In the genomic region with DNA sequence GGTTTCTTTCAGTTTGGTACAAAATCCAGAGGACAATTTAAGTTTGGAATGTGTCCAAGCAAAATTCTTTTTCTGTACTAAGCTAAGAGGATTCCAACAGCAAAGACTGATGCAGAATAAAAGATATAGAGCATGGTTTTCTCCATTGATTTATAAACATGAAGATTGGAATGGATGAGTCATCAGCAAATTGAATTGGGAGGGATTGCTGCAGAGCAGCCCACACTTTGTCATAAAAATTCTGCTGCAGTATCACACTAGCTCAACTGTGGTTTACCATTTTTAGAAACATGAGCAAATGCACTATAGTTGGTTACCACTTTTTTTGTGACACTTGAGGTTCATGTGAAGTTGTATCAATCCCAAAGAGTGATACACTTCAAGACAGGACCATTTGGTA, we compare ENCODE assay signal across 12 cellular contexts. TPM values are rescaled to one million over a fixed set of nuclear protein-coding genes. Genes with fewer than 3 reads are reported as not detected.
A peak's percentile ranks its signal among the peaks of the same experiment; 100 is the strongest.
DNase-seq lines count a peak whose midpoint lies in the region; ATAC-seq and TF ChIP-seq lines count a peak whose summit lies in the region.
"Had no signal": no experiment of that assay in that cellular context is flagged by ENCODE, and none has a peak within 500 bp of the region (broad histone marks: within the 10 kb centered on the region; RNA-seq: fewer than 3 reads in every experiment).

No MANE protein-coding gene starts in this region.

- no peaks in the 10 kb centered on the region for H3K27me3 ChIP-seq in SK-N-SH (ENCODE audit: insufficient read depth)

- peaks cover 8% of the 10 kb centered on the region for H3K27me3 Mint-ChIP-seq in activated naive CD8-positive, alpha-beta T cell treated with anti-CD3 and anti-CD28 coated beads, Interleukin-2, amount 50 U/mL, for 24 hours
- H3K27me3 Mint-ChIP-seq in activated naive CD8-positive, alpha-beta T cell treated with anti-CD3 and anti-CD28 coated beads for 36 hours = peaks cover 21% of the 10 kb centered on the region
- peaks cover 11% of the 10 kb centered on the region for H3K27me3 Mint-ChIP-seq in activated CD8-positive, alpha-beta T cell treated with anti-CD3 and anti-CD28 coated beads, Interleukin-2, amount 10 ng/mL, durations not matched to agents 7 days and 5 days (ENCODE audit: low read depth)

- H3K9me2 ChIP-seq in SK-N-SH = no peaks in the 10 kb centered on the region

- no peak for DNase-seq in activated naive CD8-positive, alpha-beta T cell treated with anti-CD3 and anti-CD28 coated beads, Interleukin-2, amount 50 U/mL, for 24 hours
- no peak for DNase-seq in activated naive CD8-positive, alpha-beta T cell treated with anti-CD3 and anti-CD28 coated beads for 36 hours
- DNase-seq in SK-N-SH = peak; percentile 47
- peak; percentile 70 for DNase-seq in fibroblast of pulmonary artery (ENCODE audit: low read depth)
- DNase-seq in HuH-7.5 (ENCODE audit: low spot score) = no peak
- DNase-seq in activated CD8-positive, alpha-beta T cell treated with anti-CD3 and anti-CD28 coated beads, Interleukin-2, amount 10 ng/mL, durations not matched to agents 7 days and 5 days = no peak
- DNase-seq in activated CD4-positive, CD25-positive, alpha-beta regulatory T cell (lab: John Stamatoyannopoulos, UW) = no peak
- DNase-seq: activated effector memory CD4-positive, alpha-beta T cell treated with anti-CD3 and anti-CD28 coated beads, Interleukin-2, amount 50 U/mL, for 16 hours; nephron progenitor cell had no signal

- no peaks in the 10 kb centered on the region for H3K9me3 ChIP-seq in SK-N-SH

- H3K36me3 Mint-ChIP-seq in activated naive CD8-positive, alpha-beta T cell treated with anti-CD3 and anti-CD28 coated beads, Interleukin-2, amount 50 U/mL, for 24 hours (ENCODE audit: low read depth) = no peaks in the 10 kb centered on the region
- H3K36me3 Mint-ChIP-seq in activated naive CD8-positive, alpha-beta T cell treated with anti-CD3 and anti-CD28 coated beads for 36 hours = no peaks in the 10 kb centered on the region
- no peaks in the 10 kb centered on the region for H3K36me3 Mint-ChIP-seq in activated CD8-positive, alpha-beta T cell treated with anti-CD3 and anti-CD28 coated beads, Interleukin-2, amount 10 ng/mL, durations not matched to agents 7 days and 5 days (ENCODE audit: low read depth)

- H3K27ac Mint-ChIP-seq in activated naive CD8-positive, alpha-beta T cell treated with anti-CD3 and anti-CD28 coated beads, Interleukin-2, amount 50 U/mL, for 24 hours = no peak overlapping the region
- H3K27ac Mint-ChIP-seq in activated naive CD8-positive, alpha-beta T cell treated with anti-CD3 and anti-CD28 coated beads for 36 hours = no peak overlapping the region
- no peak overlapping the region for H3K27ac Mint-ChIP-seq in activated CD8-positive, alpha-beta T cell treated with anti-CD3 and anti-CD28 coated beads, Interleukin-2, amount 10 ng/mL, durations not matched to agents 7 days and 5 days
- H3K27ac Mint-ChIP-seq: nephron progenitor cell; stimulated activated naive CD8-positive, alpha-beta T cell treated with anti-CD3 and anti-CD28 coated beads, Interleukin-15, Interleukin-2, amounts not matched to agents 100 ng/mL and 50 ng/mL, for 24 hours had no signal

- H3K79me2 ChIP-seq in SK-N-SH (ENCODE audit: insufficient read depth) = no peaks in the 10 kb centered on the region

- TF ChIP-seq EP300 in SK-N-SH (IDR thresholded peaks at IDR 0.05; ENCODE audit: borderline replicate concordance in 1 of 2, low read depth in 1 of 2, low read length in 1 of 2) = peak; percentile 55 to 81; a peak in 3 of 4 replicates

- TF ChIP-seq RAD21 in SK-N-SH (IDR thresholded peaks at IDR 0.05; ENCODE audit: low read length) = no peak

- CTCF ChIA-PET in SK-N-SH (lab: Yijun Ruan, JAX) = interaction anchor here (0.6 to 3.0 kb wide), 6 partner anchors 12 to 58 kb away, joined by 3 to 18 read pairs (median 5); a partner anchor contains a TSS
- CTCF ChIA-PET in activated CD8-positive, alpha-beta T cell treated with anti-CD3 and anti-CD28 coated beads, Interleukin-2, amount 10 ng/mL, durations not matched to agents 7 days and 5 days (lab: Charles Lee) = interaction anchor here (0.9 kb wide), 1 partner anchor 30 kb away, joined by 4 read pairs; no protein-coding TSS in a partner anchor

- H4K20me1 ChIP-seq in SK-N-SH (ENCODE audit: insufficient read depth) = no peaks in the 10 kb centered on the region

- peak overlapping the region in 1 of 2 experiments; percentile 26; a peak in 1 of 4 replicates for H3K4me3 ChIP-seq in SK-N-SH (ENCODE audit: low read depth in 2 of 2, low read length in 1 of 2)
- H3K4me3 ChIP-seq in fibroblast of pulmonary artery (replicated peaks; ENCODE audit: low read depth, low read length) = no peak overlapping the region

- H3F3A ChIP-seq in SK-N-SH (replicated peaks; ENCODE audit: insufficient read depth) = peaks cover 25% of the 10 kb centered on the region

- H3K4me1 Mint-ChIP-seq in activated naive CD8-positive, alpha-beta T cell treated with anti-CD3 and anti-CD28 coated beads, Interleukin-2, amount 50 U/mL, for 24 hours = peaks cover 2% of the 10 kb centered on the region
- no peaks in the 10 kb centered on the region for H3K4me1 Mint-ChIP-seq in activated naive CD8-positive, alpha-beta T cell treated with anti-CD3 and anti-CD28 coated beads for 36 hours
- no peaks in the 10 kb centered on the region for H3K4me1 Mint-ChIP-seq in activated CD8-positive, alpha-beta T cell treated with anti-CD3 and anti-CD28 coated beads, Interleukin-2, amount 10 ng/mL, durations not matched to agents 7 days and 5 days (ENCODE audit: low read depth)
- H3K4me1 Mint-ChIP-seq: nephron progenitor cell had no signal

- no peak overlapping the region; the same call in 1 of the 2 replicates for H2AFZ ChIP-seq in SK-N-SH (ENCODE audit: low read depth)

- H3K4me1 ChIP-seq in SK-N-SH (ENCODE audit: control insufficient read depth in 1 of 2, insufficient read depth in 2 of 2, low read depth in 1 of 2, low read length in 1 of 2) = peaks cover 31 to 35% of the 10 kb centered on the region in 2 experiments

- H3K9ac ChIP-seq in SK-N-SH = no peak overlapping the region; the same call in 1 of the 2 replicates

- POLR2A ChIA-PET in SK-N-SH (lab: Yijun Ruan, JAX) = interaction anchor here (1.4 to 2.9 kb wide), 2 partner anchors 16 to 22 kb away, joined by 5 to 21 read pairs; a partner anchor contains a TSS
- POLR2A ChIA-PET in activated CD8-positive, alpha-beta T cell treated with anti-CD3 and anti-CD28 coated beads, Interleukin-2, amount 10 ng/mL, durations not matched to agents 7 days and 5 days (lab: Charles Lee) = no interaction called here

- H3K27ac ChIP-seq in SK-N-SH (ENCODE audit: low read depth in 2 of 2, low read length in 1 of 2) (peak overlapping the region; percentile 83 to 87), temporal lobe (ENCODE audit: low read depth, low read length) (peak overlapping the region; percentile 93)

- H3K4me2 ChIP-seq in SK-N-SH = peak overlapping the region; percentile 67

- H3K4me3 Mint-ChIP-seq in activated naive CD8-positive, alpha-beta T cell treated with anti-CD3 and anti-CD28 coated beads, Interleukin-2, amount 50 U/mL, for 24 hours = no peak overlapping the region
- no peak overlapping the region for H3K4me3 Mint-ChIP-seq in activated naive CD8-positive, alpha-beta T cell treated with anti-CD3 and anti-CD28 coated beads for 36 hours
- no peak overlapping the region for H3K4me3 Mint-ChIP-seq in activated CD8-positive, alpha-beta T cell treated with anti-CD3 and anti-CD28 coated beads, Interleukin-2, amount 10 ng/mL, durations not matched to agents 7 days and 5 days
- H3K4me3 Mint-ChIP-seq: nephron progenitor cell; stimulated activated naive CD8-positive, alpha-beta T cell treated with anti-CD3 and anti-CD28 coated beads, Interleukin-15, Interleukin-2, amounts not matched to agents 100 ng/mL and 50 ng/mL, for 24 hours had no signal

- H3K9me3 Mint-ChIP-seq in activated naive CD8-positive, alpha-beta T cell treated with anti-CD3 and anti-CD28 coated beads, Interleukin-2, amount 50 U/mL, for 24 hours = no peaks in the 10 kb centered on the region
- H3K9me3 Mint-ChIP-seq in activated naive CD8-positive, alpha-beta T cell treated with anti-CD3 and anti-CD28 coated beads for 36 hours = no peaks in the 10 kb centered on the region
- no peaks in the 10 kb centered on the region for H3K9me3 Mint-ChIP-seq in activated CD8-positive, alpha-beta T cell treated with anti-CD3 and anti-CD28 coated beads, Interleukin-2, amount 10 ng/mL, durations not matched to agents 7 days and 5 days (ENCODE audit: insufficient read depth)
- H3K9me3 Mint-ChIP-seq: stimulated activated naive CD8-positive, alpha-beta T cell treated with anti-CD3 and anti-CD28 coated beads, Interleukin-15, Interleukin-2, amounts not matched to agents 100 ng/mL and 50 ng/mL, for 24 hours had no signal

- no peaks in the 10 kb centered on the region for H3K36me3 ChIP-seq in SK-N-SH (replicated peaks in 1 of 2; ENCODE audit: control insufficient read depth in 1 of 2, insufficient read depth in 2 of 2, low read length in 1 of 2)

- TF ChIP-seq CTCF in SK-N-SH (IDR thresholded peaks at IDR 0.05) = no peak
- no peak for TF ChIP-seq CTCF in fibroblast of pulmonary artery (IDR thresholded peaks at IDR 0.05; ENCODE audit: low read length, missing control alignments)

- peak; percentile 54 for ATAC-seq in activated naive CD8-positive, alpha-beta T cell treated with anti-CD3 and anti-CD28 coated beads, Interleukin-2, amount 50 U/mL, for 24 hours
- ATAC-seq in activated CD8-positive, alpha-beta T cell treated with anti-CD3 and anti-CD28 coated beads, Interleukin-2, amount 10 ng/mL, durations not matched to agents 7 days and 5 days = no peak
- ATAC-seq: activated CD4-positive, CD25-positive, alpha-beta regulatory T cell treated with anti-CD3 and anti-CD28 coated beads, Interleukin-2, amount 50 U/mL, for 24 hours had no signal

RNA-seq across cellular contexts. Expression of a gene that starts 16.1 kb away (rescaled TPM):
- 1 to 10 TPM in 1 of 2 experiments, under 1 TPM in 1; 0.12 to 1.9 TPM for total RNA-seq in activated naive CD8-positive, alpha-beta T cell treated with anti-CD3 and anti-CD28 coated beads for 36 hours
- polyA plus RNA-seq in SK-N-SH (2012; rRNA removed) = 193 and 236 TPM in 2 replicates
- 223 and 271 TPM in 2 replicates for polyA plus RNA-seq in SK-N-SH (2012; cell fraction: cytosol; rRNA removed)
- 118 and 123 TPM in 2 replicates for polyA plus RNA-seq in SK-N-SH (2012; cell fraction: nucleus; rRNA removed)
- 10.8 TPM for total RNA-seq in temporal lobe
- not detected for total RNA-seq in activated CD8-positive, alpha-beta T cell treated with anti-CD3 and anti-CD28 coated beads, Interleukin-2, amount 10 ng/mL, durations not matched to agents 7 days and 5 days

RNA-seq across cellular contexts. Expression of a gene that starts 22.2 kb away (rescaled TPM):
- total RNA-seq in activated naive CD8-positive, alpha-beta T cell treated with anti-CD3 and anti-CD28 coated beads for 36 hours = under 1 TPM; 0.22 to 0.43 TPM
- 2.9 and 3.2 TPM in 2 replicates for polyA plus RNA-seq in SK-N-SH (2012; rRNA removed)
- 4.4 TPM in 2 replicates for polyA plus RNA-seq in SK-N-SH (2012; cell fraction: cytosol; rRNA removed)
- polyA plus RNA-seq in SK-N-SH (2012; cell fraction: nucleus; rRNA removed) = 2.5 and 3.8 TPM in 2 replicates
- total RNA-seq in temporal lobe = 3.9 TPM
- not detected for total RNA-seq in activated CD8-positive, alpha-beta T cell treated with anti-CD3 and anti-CD28 coated beads, Interleukin-2, amount 10 ng/mL, durations not matched to agents 7 days and 5 days

RNA-seq across cellular contexts. Expression of a gene that starts 22.6 kb away (rescaled TPM):
- total RNA-seq in activated naive CD8-positive, alpha-beta T cell treated with anti-CD3 and anti-CD28 coated beads for 36 hours = 1 to 10 TPM in 1 of 2 experiments, under 1 TPM in 1; 0.50 to 1.6 TPM
- 7.2 and 10.4 TPM in 2 replicates for polyA plus RNA-seq in SK-N-SH (2012; rRNA removed)
- polyA plus RNA-seq in SK-N-SH (2012; cell fraction: cytosol; rRNA removed) = 10.5 and 13.2 TPM in 2 replicates
- 7.4 and 14.2 TPM in 2 replicates for polyA plus RNA-seq in SK-N-SH (2012; cell fraction: nucleus; rRNA removed)
- total RNA-seq in temporal lobe = 95.6 TPM
- not detected for total RNA-seq in activated CD8-positive, alpha-beta T cell treated with anti-CD3 and anti-CD28 coated beads, Interleukin-2, amount 10 ng/mL, durations not matched to agents 7 days and 5 days

Comparison
In these comparisons a context has a peak if more than half of its experiments do, and no peak if none do; other contexts are left out.
1. DNase-seq: peak in SK-N-SH (single experiment) and fibroblast of pulmonary artery (single experiment); none in activated naive CD8-positive, alpha-beta T cell treated with anti-CD3 and anti-CD28 coated beads, Interleukin-2, amount 50 U/mL, for 24 hours (single experiment), activated naive CD8-positive, alpha-beta T cell treated with anti-CD3 and anti-CD28 coated beads for 36 hours (single experiment), HuH-7.5 (single experiment), activated CD8-positive, alpha-beta T cell treated with anti-CD3 and anti-CD28 coated beads, Interleukin-2, amount 10 ng/mL, durations not matched to agents 7 days and 5 days (single experiment) and activated CD4-positive, CD25-positive, alpha-beta regulatory T cell (0 of 4).
2. RNA of a gene that starts 22.6 kb away (total RNA-seq): 95.6 TPM in temporal lobe (single experiment); 0.50 to 1.6 TPM in activated naive CD8-positive, alpha-beta T cell treated with anti-CD3 and anti-CD28 coated beads for 36 hours and not detected in activated CD8-positive, alpha-beta T cell treated with anti-CD3 and anti-CD28 coated beads, Interleukin-2, amount 10 ng/mL, durations not matched to agents 7 days and 5 days; every median in the first group is over 10 times any median in the second.